In genomic region chr12:41981758-41982157, GRCh38 we compare ENCODE assay signal across 20 cellular contexts.
DNase-seq lines count a peak whose midpoint lies in the region; ATAC-seq, FAIRE-seq and TF ChIP-seq lines count a peak whose summit lies in the region.
"Had no signal": no experiment of that assay in that cellular context is flagged by ENCODE, and none has a peak within 500 bp of the region (broad histone marks: within the 10 kb centered on the region; RNA-seq: fewer than 3 reads in every experiment).

No MANE protein-coding gene starts in this region.

- no peaks in the 10 kb centered on the region for H3F3A ChIP-seq in GM23248 (ENCODE audit: insufficient read depth)

- WGBS in GM23248 (ENCODE audit: low coverage in 1 of 2, low lambda C conversion rate in 2 of 2, missing lambda C conversion rate in 2 of 2), 2 experiments: 0 to 3% methylated on average over 1 of the region's 1 CpG
- WGBS in small intestine, 3 donors: 63 to 70% (median 64%) methylated on average over 1 of the region's 1 CpG
- WGBS in sigmoid colon, 2 donors: 61 to 66% methylated on average over 1 of the region's 1 CpG

- no peak overlapping the region for H3K4me3 ChIP-seq in GM23248
- no peak overlapping the region for H3K4me3 ChIP-seq in MG63
- no peak overlapping the region for H3K4me3 ChIP-seq in bronchial epithelial cell (ENCODE audit: low read depth, low read length)
- H3K4me3 ChIP-seq in kidney epithelial cell (ENCODE audit: low read depth, low read length): no peak overlapping the region
- H3K4me3 ChIP-seq in small intestine (ENCODE audit: low read depth in 1 of 2, low read length in 2 of 2): no peak overlapping the region
- H3K4me3 ChIP-seq in sigmoid colon: no peak overlapping the region
- H3K4me3 ChIP-seq: heart right ventricle, SJSA1, transverse colon had no signal

- ATAC-seq in HG03432 (IDR thresholded peaks at IDR 0.05; ENCODE audit: unreplicated experiment): no peak
- no peak for ATAC-seq in HG03520 (IDR thresholded peaks at IDR 0.05; ENCODE audit: unreplicated experiment)
- ATAC-seq: heart right ventricle had no signal

- FAIRE-seq in bronchial epithelial cell (lab: Jason Lieb, UNC) (no peak), small intestine (lab: Jason Lieb, UNC) (no peak)
- FAIRE-seq: endometrium, kidney had no signal

- no peak overlapping the region for H3K4me2 ChIP-seq in GM23248 (ENCODE audit: unreplicated experiment)

- no peaks in the 10 kb centered on the region for H3K9me2 ChIP-seq in GM23248 (ENCODE audit: insufficient read depth)

- in situ Hi-C loops in GM23248 (cut with MboI): no loop called here

- H3K9me3 ChIP-seq in GM23248 (ENCODE audit: low read depth): no peaks in the 10 kb centered on the region
- no peaks in the 10 kb centered on the region for H3K9me3 ChIP-seq in MG63
- H3K9me3 ChIP-seq in small intestine (ENCODE audit: control insufficient read depth, low read depth): no peaks in the 10 kb centered on the region
- H3K9me3 ChIP-seq in sigmoid colon: no peaks in the 10 kb centered on the region
- H3K9me3 ChIP-seq: heart right ventricle, SJSA1, transverse colon had no signal

- no peaks in the 10 kb centered on the region for H3K79me2 ChIP-seq in GM23248 (ENCODE audit: insufficient read depth)

- intact Hi-C loops in sigmoid colon (cut with DNase I): no loop called here

- H4K20me1 ChIP-seq in GM23248 (ENCODE audit: insufficient read depth): no peaks in the 10 kb centered on the region

- peak; percentile 36 for DNase-seq in GM23248
- DNase-seq in MG63: peak; percentile 24
- peak; percentile 68 for DNase-seq in bronchial epithelial cell (ENCODE audit: low read depth)
- DNase-seq in kidney epithelial cell (ENCODE audit: low read depth): peak; percentile 35
- DNase-seq in small intestine: no peak
- DNase-seq in sigmoid colon: no peak
- DNase-seq: activated CD4-positive, CD25-positive, alpha-beta regulatory T cell treated with anti-CD3 and anti-CD28 coated beads, Interleukin-2, amount 50 U/mL, for 72 hours; activated effector memory CD4-positive, alpha-beta T cell treated with Interleukin-2 at 50 U/mL for 16 hours; heart right ventricle; kidney; NCI-H1930; NCI-H510A; stimulated activated CD4-positive, alpha-beta T cell treated with anti-CD3 and anti-CD28 coated beads, Interleukin-15, amount 100 ng/mL, for 24 hours; stimulated activated naive CD4-positive, alpha-beta T cell treated with Interleukin-2 at 50 U/mL for 16 hours; T-helper 9 cell; transverse colon had no signal

- H2AFZ ChIP-seq in GM23248: no peak overlapping the region

- no peak for TF ChIP-seq EP300 in sigmoid colon (IDR thresholded peaks at IDR 0.05)

- H3K36me3 ChIP-seq in GM23248 (ENCODE audit: low read depth): no peaks in the 10 kb centered on the region
- H3K36me3 ChIP-seq in MG63: no peaks in the 10 kb centered on the region
- H3K36me3 ChIP-seq in bronchial epithelial cell (ENCODE audit: control insufficient read depth, insufficient read depth, low read length): no peaks in the 10 kb centered on the region
- H3K36me3 ChIP-seq in kidney epithelial cell (ENCODE audit: control insufficient read depth, insufficient read depth, low read length): no peaks in the 10 kb centered on the region
- H3K36me3 ChIP-seq in small intestine (ENCODE audit: control insufficient read depth in 2 of 2, insufficient read depth in 2 of 2, low read length in 2 of 2): no peaks in the 10 kb centered on the region
- H3K36me3 ChIP-seq in sigmoid colon: no peaks in the 10 kb centered on the region
- H3K36me3 ChIP-seq: heart right ventricle, SJSA1, transverse colon had no signal

- TF ChIP-seq CTCF in bronchial epithelial cell (IDR thresholded peaks at IDR 0.05; ENCODE audit: insufficient read depth, low read length, severe bottlenecking) (no peak), kidney epithelial cell (IDR thresholded peaks at IDR 0.05; ENCODE audit: insufficient read depth, low read length, poor library complexity, severe bottlenecking) (no peak), sigmoid colon (IDR thresholded peaks at IDR 0.05) (no peak)

- TF ChIP-seq POLR2A in sigmoid colon (IDR thresholded peaks at IDR 0.05): no peak

- H3K4me1 ChIP-seq in GM23248 (ENCODE audit: insufficient read depth) (no peaks in the 10 kb centered on the region), small intestine (ENCODE audit: control insufficient read depth in 2 of 2, insufficient read depth in 1 of 2, low read depth in 1 of 2, low read length in 1 of 2) (no peaks in the 10 kb centered on the region), sigmoid colon (no peaks in the 10 kb centered on the region)
- H3K4me1 ChIP-seq: heart right ventricle, SJSA1, transverse colon had no signal

- no peaks in the 10 kb centered on the region; the same call in 1 of the 2 replicates for H3K27me3 ChIP-seq in GM23248 (replicated peaks; ENCODE audit: insufficient read depth)
- no peaks in the 10 kb centered on the region for H3K27me3 ChIP-seq in MG63
- no peaks in the 10 kb centered on the region for H3K27me3 ChIP-seq in bronchial epithelial cell (ENCODE audit: control insufficient read depth, insufficient read depth, low read length)
- H3K27me3 ChIP-seq in kidney epithelial cell (ENCODE audit: control insufficient read depth, insufficient read depth, low read length): no peaks in the 10 kb centered on the region
- no peaks in the 10 kb centered on the region for H3K27me3 ChIP-seq in small intestine (ENCODE audit: control insufficient read depth in 2 of 2, insufficient read depth in 2 of 2, low read length in 2 of 2)
- no peaks in the 10 kb centered on the region for H3K27me3 ChIP-seq in sigmoid colon
- H3K27me3 ChIP-seq: SJSA1, transverse colon had no signal

- H3K27ac ChIP-seq in GM23248 (no peak overlapping the region), small intestine (ENCODE audit: low read depth in 1 of 2, low read length in 1 of 2) (no peak overlapping the region), sigmoid colon (no peak overlapping the region)
- H3K27ac ChIP-seq: heart right ventricle, SJSA1, transverse colon had no signal

- no peak overlapping the region for H3K9ac ChIP-seq in GM23248

Comparison
In these comparisons a context has a peak if more than half of its experiments do, and no peak if none do; other contexts are left out.
1. DNase-seq: peak in GM23248 (single experiment), MG63 (single experiment), bronchial epithelial cell (single experiment) and kidney epithelial cell (single experiment); none in small intestine (single experiment) and sigmoid colon (single experiment).